In genomic region chr18:58779514-58779913, GRCh38 we compare ENCODE assay signal across 1 cellular context.
TF ChIP-seq lines count a peak whose summit lies in the region.

No MANE protein-coding gene starts in this region.

TF ChIP-seq in GM23338, 12 proteins besides CTCF, POLR2A, EP300 and RAD21:
- TF ChIP-seq, protein P1, sequence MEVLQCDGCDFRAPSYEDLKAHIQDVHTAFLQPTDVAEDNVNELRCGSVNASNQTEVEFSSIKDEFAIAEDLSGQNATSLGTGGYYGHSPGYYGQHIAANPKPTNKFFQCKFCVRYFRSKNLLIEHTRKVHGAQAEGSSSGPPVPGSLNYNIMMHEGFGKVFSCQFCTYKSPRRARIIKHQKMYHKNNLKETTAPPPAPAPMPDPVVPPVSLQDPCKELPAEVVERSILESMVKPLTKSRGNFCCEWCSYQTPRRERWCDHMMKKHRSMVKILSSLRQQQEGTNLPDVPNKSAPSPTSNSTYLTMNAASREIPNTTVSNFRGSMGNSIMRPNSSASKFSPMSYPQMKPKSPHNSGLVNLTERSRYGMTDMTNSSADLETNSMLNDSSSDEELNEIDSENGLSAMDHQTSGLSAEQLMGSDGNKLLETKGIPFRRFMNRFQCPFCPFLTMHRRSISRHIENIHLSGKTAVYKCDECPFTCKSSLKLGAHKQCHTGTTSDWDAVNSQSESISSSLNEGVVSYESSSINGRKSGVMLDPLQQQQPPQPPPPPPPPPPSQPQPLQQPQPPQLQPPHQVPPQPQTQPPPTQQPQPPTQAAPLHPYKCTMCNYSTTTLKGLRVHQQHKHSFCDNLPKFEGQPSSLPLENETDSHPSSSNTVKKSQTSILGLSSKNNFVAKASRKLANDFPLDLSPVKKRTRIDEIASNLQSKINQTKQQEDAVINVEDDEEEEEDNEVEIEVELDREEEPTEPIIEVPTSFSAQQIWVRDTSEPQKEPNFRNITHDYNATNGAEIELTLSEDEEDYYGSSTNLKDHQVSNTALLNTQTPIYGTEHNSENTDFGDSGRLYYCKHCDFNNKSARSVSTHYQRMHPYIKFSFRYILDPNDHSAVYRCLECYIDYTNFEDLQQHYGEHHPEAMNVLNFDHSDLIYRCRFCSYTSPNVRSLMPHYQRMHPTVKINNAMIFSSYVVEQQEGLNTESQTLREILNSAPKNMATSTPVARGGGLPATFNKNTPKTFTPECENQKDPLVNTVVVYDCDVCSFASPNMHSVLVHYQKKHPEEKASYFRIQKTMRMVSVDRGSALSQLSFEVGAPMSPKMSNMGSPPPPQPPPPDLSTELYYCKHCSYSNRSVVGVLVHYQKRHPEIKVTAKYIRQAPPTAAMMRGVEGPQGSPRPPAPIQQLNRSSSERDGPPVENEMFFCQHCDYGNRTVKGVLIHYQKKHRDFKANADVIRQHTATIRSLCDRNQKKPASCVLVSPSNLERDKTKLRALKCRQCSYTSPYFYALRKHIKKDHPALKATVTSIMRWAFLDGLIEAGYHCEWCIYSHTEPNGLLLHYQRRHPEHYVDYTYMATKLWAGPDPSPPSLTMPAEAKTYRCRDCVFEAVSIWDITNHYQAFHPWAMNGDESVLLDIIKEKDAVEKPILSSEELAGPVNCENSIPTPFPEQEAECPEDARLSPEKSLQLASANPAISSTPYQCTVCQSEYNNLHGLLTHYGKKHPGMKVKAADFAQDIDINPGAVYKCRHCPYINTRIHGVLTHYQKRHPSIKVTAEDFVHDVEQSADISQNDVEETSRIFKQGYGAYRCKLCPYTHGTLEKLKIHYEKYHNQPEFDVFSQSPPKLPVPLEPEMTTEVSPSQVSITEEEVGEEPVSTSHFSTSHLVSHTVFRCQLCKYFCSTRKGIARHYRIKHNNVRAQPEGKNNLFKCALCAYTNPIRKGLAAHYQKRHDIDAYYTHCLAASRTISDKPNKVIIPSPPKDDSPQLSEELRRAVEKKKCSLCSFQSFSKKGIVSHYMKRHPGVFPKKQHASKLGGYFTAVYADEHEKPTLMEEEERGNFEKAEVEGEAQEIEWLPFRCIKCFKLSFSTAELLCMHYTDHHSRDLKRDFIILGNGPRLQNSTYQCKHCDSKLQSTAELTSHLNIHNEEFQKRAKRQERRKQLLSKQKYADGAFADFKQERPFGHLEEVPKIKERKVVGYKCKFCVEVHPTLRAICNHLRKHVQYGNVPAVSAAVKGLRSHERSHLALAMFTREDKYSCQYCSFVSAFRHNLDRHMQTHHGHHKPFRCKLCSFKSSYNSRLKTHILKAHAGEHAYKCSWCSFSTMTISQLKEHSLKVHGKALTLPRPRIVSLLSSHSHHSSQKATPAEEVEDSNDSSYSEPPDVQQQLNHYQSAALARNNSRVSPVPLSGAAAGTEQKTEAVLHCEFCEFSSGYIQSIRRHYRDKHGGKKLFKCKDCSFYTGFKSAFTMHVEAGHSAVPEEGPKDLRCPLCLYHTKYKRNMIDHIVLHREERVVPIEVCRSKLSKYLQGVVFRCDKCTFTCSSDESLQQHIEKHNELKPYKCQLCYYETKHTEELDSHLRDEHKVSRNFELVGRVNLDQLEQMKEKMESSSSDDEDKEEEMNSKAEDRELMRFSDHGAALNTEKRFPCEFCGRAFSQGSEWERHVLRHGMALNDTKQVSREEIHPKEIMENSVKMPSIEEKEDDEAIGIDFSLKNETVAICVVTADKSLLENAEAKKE (CRISPR knock-in tag; IDR thresholded peaks at IDR 0.05) = no peak
- no peak for TF ChIP-seq ZNF331 (CRISPR knock-in tag; IDR thresholded peaks at IDR 0.05; ENCODE audit: low read depth)
- no peak for TF ChIP-seq JUNB (IDR thresholded peaks at IDR 0.05; ENCODE audit: unreplicated experiment)
- no peak for TF ChIP-seq POLR2AphosphoS5 (IDR thresholded peaks at IDR 0.05; ENCODE audit: low read depth)
- TF ChIP-seq EZH2 (IDR thresholded peaks at IDR 0.05; ENCODE audit: low read depth, unreplicated experiment) = no peak
- TF ChIP-seq CREB1 (CRISPR knock-in tag; IDR thresholded peaks at IDR 0.05; ENCODE audit: low read depth) = no peak
- no peak for TF ChIP-seq NANOG (IDR thresholded peaks at IDR 0.05; ENCODE audit: borderline replicate concordance)
- TF ChIP-seq, protein P2, sequence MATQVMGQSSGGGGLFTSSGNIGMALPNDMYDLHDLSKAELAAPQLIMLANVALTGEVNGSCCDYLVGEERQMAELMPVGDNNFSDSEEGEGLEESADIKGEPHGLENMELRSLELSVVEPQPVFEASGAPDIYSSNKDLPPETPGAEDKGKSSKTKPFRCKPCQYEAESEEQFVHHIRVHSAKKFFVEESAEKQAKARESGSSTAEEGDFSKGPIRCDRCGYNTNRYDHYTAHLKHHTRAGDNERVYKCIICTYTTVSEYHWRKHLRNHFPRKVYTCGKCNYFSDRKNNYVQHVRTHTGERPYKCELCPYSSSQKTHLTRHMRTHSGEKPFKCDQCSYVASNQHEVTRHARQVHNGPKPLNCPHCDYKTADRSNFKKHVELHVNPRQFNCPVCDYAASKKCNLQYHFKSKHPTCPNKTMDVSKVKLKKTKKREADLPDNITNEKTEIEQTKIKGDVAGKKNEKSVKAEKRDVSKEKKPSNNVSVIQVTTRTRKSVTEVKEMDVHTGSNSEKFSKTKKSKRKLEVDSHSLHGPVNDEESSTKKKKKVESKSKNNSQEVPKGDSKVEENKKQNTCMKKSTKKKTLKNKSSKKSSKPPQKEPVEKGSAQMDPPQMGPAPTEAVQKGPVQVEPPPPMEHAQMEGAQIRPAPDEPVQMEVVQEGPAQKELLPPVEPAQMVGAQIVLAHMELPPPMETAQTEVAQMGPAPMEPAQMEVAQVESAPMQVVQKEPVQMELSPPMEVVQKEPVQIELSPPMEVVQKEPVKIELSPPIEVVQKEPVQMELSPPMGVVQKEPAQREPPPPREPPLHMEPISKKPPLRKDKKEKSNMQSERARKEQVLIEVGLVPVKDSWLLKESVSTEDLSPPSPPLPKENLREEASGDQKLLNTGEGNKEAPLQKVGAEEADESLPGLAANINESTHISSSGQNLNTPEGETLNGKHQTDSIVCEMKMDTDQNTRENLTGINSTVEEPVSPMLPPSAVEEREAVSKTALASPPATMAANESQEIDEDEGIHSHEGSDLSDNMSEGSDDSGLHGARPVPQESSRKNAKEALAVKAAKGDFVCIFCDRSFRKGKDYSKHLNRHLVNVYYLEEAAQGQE (IDR thresholded peaks at IDR 0.05; ENCODE audit: unreplicated experiment) = no peak
- TF ChIP-seq EZH2phosphoT487 (IDR thresholded peaks at IDR 0.05; ENCODE audit: unreplicated experiment) = no peak
- TF ChIP-seq, protein P3, sequence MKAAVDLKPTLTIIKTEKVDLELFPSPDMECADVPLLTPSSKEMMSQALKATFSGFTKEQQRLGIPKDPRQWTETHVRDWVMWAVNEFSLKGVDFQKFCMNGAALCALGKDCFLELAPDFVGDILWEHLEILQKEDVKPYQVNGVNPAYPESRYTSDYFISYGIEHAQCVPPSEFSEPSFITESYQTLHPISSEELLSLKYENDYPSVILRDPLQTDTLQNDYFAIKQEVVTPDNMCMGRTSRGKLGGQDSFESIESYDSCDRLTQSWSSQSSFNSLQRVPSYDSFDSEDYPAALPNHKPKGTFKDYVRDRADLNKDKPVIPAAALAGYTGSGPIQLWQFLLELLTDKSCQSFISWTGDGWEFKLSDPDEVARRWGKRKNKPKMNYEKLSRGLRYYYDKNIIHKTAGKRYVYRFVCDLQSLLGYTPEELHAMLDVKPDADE (IDR thresholded peaks at IDR 0.05) = no peak
- TF ChIP-seq STAT1 (IDR thresholded peaks at IDR 0.05; ENCODE audit: unreplicated experiment) = no peak
- TF ChIP-seq ZNF114 (CRISPR knock-in tag; IDR thresholded peaks at IDR 0.05) = no peak
